8 cellular contexts compared by ENCODE assay signal in the genomic region with DNA sequence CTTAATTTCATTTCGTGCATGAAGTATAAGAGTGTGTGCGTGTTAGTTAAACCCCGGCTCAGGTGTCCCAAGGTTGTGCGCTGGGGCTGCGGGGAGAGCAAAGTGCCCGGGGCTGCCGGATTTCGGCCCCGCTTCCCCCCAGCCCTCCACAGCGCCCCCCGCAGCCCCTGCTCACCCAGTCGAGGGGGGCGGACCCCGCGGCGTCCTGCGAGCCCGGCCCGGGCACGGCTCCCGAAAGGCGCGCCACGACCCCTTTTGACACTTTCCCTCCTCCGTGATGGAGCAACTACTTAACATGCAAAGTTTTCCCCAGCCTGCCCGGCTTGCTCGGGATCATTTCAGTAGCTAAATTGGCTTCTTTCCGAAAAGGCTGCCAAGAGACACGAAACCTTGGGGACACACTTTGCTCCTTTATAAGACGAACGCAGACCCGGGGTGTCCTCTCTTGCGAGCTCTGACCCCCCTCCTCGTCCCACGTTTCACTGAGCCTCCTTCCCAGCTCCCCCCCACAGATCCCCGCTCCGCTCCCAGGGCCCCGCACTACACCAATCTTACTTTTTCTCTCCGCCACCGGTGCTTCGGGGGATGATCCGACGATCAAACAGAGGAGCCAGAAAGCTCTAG. TPM values are rescaled to one million over a fixed set of nuclear protein-coding genes. Genes with fewer than 3 reads are reported as not detected.
DNase-seq lines count a peak whose midpoint lies in the region; ATAC-seq and TF ChIP-seq lines count a peak whose summit lies in the region.

No MANE protein-coding gene starts in this region.

- H3K4me3 Mint-ChIP-seq in T-helper 17 cell, result peak overlapping the region; percentile 96
- peak overlapping the region; percentile 88 for H3K4me3 Mint-ChIP-seq in endodermal cell

- H3K27me3 Mint-ChIP-seq in T-helper 17 cell (peaks cover 14% of the 10 kb centered on the region), endodermal cell (ENCODE audit: insufficient read depth) (peaks cover 34% of the 10 kb centered on the region)

- ATAC-seq in T-helper 17 cell, result peak; percentile 2
- peak; percentile 3 to 6 for ATAC-seq in upper lobe of left lung (ENCODE audit: low FRiP score in 2 of 2)
- no peak for ATAC-seq in GM18502 (IDR thresholded peaks at IDR 0.05; ENCODE audit: poor library complexity, unreplicated experiment)

- H3K27ac Mint-ChIP-seq in T-helper 17 cell (peak overlapping the region; percentile 69), endodermal cell (peak overlapping the region; percentile 56)

- H3K9me3 ChIP-seq in T-helper 17 cell (ENCODE audit: control insufficient read depth, low read length, poor library complexity, severe bottlenecking), result no peaks in the 10 kb centered on the region
- no peaks in the 10 kb centered on the region for H3K9me3 ChIP-seq in endodermal cell (ENCODE audit: control insufficient read depth, low read length)
- no peaks in the 10 kb centered on the region for H3K9me3 ChIP-seq in upper lobe of left lung

- DNase-seq in NCI-H748 (lab: John Stamatoyannopoulos, UW; ENCODE audit: unreplicated experiment) (peak; percentile 34), NCI-H748 treated with DMSO at 0.1 percent for 48 hours (lab: John Stamatoyannopoulos, UW) (no peak), T-helper 17 cell (peak in 1 of 3 donors; percentile 26), endodermal cell (peak; percentile 85), myocyte (ENCODE audit: low read depth) (peak; percentile 26), upper lobe of left lung (peak; percentile 25 to 89), NCI-H2081 treated with DMSO at 0.1 percent for 48 hours (lab: John Stamatoyannopoulos, UW) (no peak)

- H3K36me3 Mint-ChIP-seq in T-helper 17 cell (ENCODE audit: low read depth) (peaks cover 3% of the 10 kb centered on the region), endodermal cell (ENCODE audit: low read depth) (peaks cover 2% of the 10 kb centered on the region)

- no peak for TF ChIP-seq EP300 in upper lobe of left lung (IDR thresholded peaks at IDR 0.05)

- H3K4me1 ChIP-seq in endodermal cell (ENCODE audit: control insufficient read depth, insufficient read depth, low read length), result peaks cover 4% of the 10 kb centered on the region
- H3K4me1 ChIP-seq in upper lobe of left lung, result peaks cover 15 to 31% (median 18%) of the 10 kb centered on the region in 4 donors

- H3K4me1 Mint-ChIP-seq in T-helper 17 cell, result peaks cover 30% of the 10 kb centered on the region
- H3K4me1 Mint-ChIP-seq in endodermal cell, result peaks cover 27% of the 10 kb centered on the region

- H3K9me3 Mint-ChIP-seq in endodermal cell, result no peaks in the 10 kb centered on the region

- H3K4me3 ChIP-seq in endodermal cell (ENCODE audit: low read length), result peak overlapping the region; percentile 76
- H3K4me3 ChIP-seq in upper lobe of left lung, result peak overlapping the region; percentile 40 to 75 (median 58)

- H3K27me3 ChIP-seq in endodermal cell (ENCODE audit: control insufficient read depth, insufficient read depth, low read length, poor library complexity, severe bottlenecking) (peaks cover 25% of the 10 kb centered on the region), upper lobe of left lung (no peaks in the 10 kb centered on the region)

- TF ChIP-seq POLR2A in upper lobe of left lung (IDR thresholded peaks at IDR 0.05), result no peak

- H3K9ac ChIP-seq in endodermal cell (ENCODE audit: extremely low read depth, low read length, poor library complexity, severe bottlenecking), result no peak overlapping the region

- H3K36me3 ChIP-seq in endodermal cell (ENCODE audit: control insufficient read depth, insufficient read depth, low read length) (no peaks in the 10 kb centered on the region), upper lobe of left lung (no peaks in the 10 kb centered on the region)

- no peak overlapping the region for H3K27ac ChIP-seq in endodermal cell (ENCODE audit: low read depth, low read length)
- H3K27ac ChIP-seq in upper lobe of left lung, result peak overlapping the region in 2 of 4 donors; percentile 30 to 45

- TF ChIP-seq CTCF in endodermal cell (conservative IDR thresholded peaks at IDR 0.05), result no peak
- TF ChIP-seq CTCF in upper lobe of left lung (IDR thresholded peaks at IDR 0.05), result no peak

- 2% methylated on average over 10 to 43 of the region's 43 CpGs for WGBS in endodermal cell (ENCODE audit: insufficient coverage in 1 of 2, insufficient read length in 1 of 2), 2 experiments
- 1% methylated on average over 33 to 35 of the region's 43 CpGs for WGBS in upper lobe of left lung, 2 donors

RNA-seq across cellular contexts. Expression of gene C17orf58, which starts 0.6 kb away (rescaled TPM):
- under 1 TPM; 0.37 to 0.55 TPM for total RNA-seq in T-helper 17 cell
- 10 to 100 TPM; 14.0 to 14.1 TPM for total RNA-seq in endodermal cell
- polyA plus RNA-seq in endodermal cell (2013, experiment 1 of 2), result 24.2 TPM
- 20.7 TPM for polyA plus RNA-seq in endodermal cell (2013, experiment 2 of 2)
- 8.2 and 9.4 TPM in 2 replicates for total RNA-seq in myocyte
- polyA plus RNA-seq in myocyte (2012), result 7.7 TPM
- 10 to 100 TPM in 2 of 6 donors, 1 to 10 TPM in 4; 4.2 to 21.0 (median 8.2) TPM for total RNA-seq in upper lobe of left lung

RNA-seq across cellular contexts. Expression of gene KPNA2, which starts 39.9 kb away (rescaled TPM):
- total RNA-seq in T-helper 17 cell (10 to 100 TPM; 65.2 to 83.6 TPM), endodermal cell (100 to 1,000 TPM; 248 to 310 TPM), myocyte (66.8 and 70.6 TPM in 2 replicates), upper lobe of left lung (10 to 100 TPM; 10.7 to 39.4 (median 26.7) TPM)
- polyA plus RNA-seq in endodermal cell (2013, experiment 1 of 2), result 444 TPM
- 412 TPM for polyA plus RNA-seq in endodermal cell (2013, experiment 2 of 2)
- polyA plus RNA-seq in myocyte (2012), result 85.8 TPM

Comparison
In these comparisons a context has a peak if more than half of its experiments do, and no peak if none do; other contexts are left out.
1. DNase-seq: peak in NCI-H748 (single experiment), endodermal cell (single experiment), myocyte (single experiment) and upper lobe of left lung (2 of 2); none in NCI-H748 treated with DMSO at 0.1 percent for 48 hours (single experiment) and NCI-H2081 treated with DMSO at 0.1 percent for 48 hours (single experiment).